ENCODE assay signal across 8 cellular contexts in the genomic region with DNA sequence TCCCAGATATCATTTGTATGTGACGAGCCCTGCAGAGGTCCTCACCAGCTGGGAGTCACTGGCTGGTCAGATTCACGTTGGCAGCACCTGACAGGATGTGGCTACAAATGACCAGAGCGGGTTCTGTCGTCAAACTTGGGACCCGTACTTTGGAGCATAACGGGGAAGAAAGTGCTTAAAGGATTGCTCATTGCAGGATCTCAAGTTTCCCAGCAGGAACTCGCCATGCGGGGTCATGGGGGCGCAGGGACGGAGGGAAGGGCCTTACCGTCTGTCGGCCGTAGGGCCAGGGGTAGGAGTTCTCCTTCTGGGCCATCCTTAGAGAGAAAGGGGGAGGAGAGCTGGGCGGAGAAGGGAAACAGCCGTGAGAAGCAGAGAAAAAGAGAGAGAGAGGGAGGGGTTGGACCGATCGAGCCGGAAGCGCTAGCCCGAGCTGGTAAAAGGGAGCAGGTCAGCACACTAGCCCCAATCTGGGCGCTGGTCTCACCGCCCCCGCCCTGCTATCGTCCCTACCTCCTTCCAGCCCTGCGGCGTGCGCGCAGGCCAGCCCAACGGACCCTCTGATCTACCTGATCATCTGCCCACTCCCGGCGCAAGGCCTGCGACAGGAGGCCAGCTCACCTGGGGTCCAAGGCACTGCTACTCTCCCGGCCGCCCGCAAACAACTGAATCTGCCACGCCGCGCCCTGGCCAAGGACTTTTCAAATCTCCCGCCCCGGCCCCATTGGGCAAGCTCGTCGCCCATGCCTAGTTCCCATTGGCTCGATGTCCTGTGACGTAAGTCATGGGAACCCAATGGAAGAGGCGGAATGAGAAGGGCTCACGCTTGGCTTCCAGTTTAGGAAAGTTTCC. TPM values are rescaled to one million over a fixed set of nuclear protein-coding genes. Genes with fewer than 3 reads are reported as not detected.
DNase-seq lines count a peak whose midpoint lies in the region; ATAC-seq and TF ChIP-seq lines count a peak whose summit lies in the region.

TSS of gene AURKB (minus strand) at position 667 of the 852 bp plus-strand sequence. CDS start at position 316, 351 bp downstream.

- H3K4me1 Mint-ChIP-seq in CD4-positive, alpha-beta memory T cell: peaks cover 13 to 21% (median 17%) of the 10 kb centered on the region in 4 donors
- peaks cover 16 to 18% of the 10 kb centered on the region in 2 donors for H3K4me1 Mint-ChIP-seq in effector memory CD8-positive, alpha-beta T cell (ENCODE audit: low read depth in 2 of 2)

- POLR2A ChIA-PET in CD4-positive, alpha-beta memory T cell (lab: Charles Lee; ENCODE audit: partially characterized antibody): interaction anchor here (0.6 to 5.0 kb wide), 22 partner anchors 9 to 353 kb away, joined by 3 to 74 read pairs (median 6); partner anchors contain the start of genes ALOXE3, BORCS6, CTC1 and NAA38

- no peak within 1 kb of the TSS for H3K14ac ChIP-seq in mesenchymal stem cell (ENCODE audit: low read length in 2 of 2)

- WGBS in mesenchymal stem cell: under 1% methylated on average over 43 of the region's 46 CpGs

- no peaks in the 10 kb centered on the region for H3K27me3 Mint-ChIP-seq in CD4-positive, alpha-beta memory T cell
- H3K27me3 Mint-ChIP-seq in effector memory CD8-positive, alpha-beta T cell: no peaks in the 10 kb centered on the region

- peak within 1 kb of the TSS; percentile 99 for H3K4me2 ChIP-seq in mesenchymal stem cell (ENCODE audit: low read length, poor library complexity, severe bottlenecking)

- TF ChIP-seq CTCF in HL-60 (IDR thresholded peaks at IDR 0.05; ENCODE audit: insufficient read depth, low read length): no peak

- H3K9me3 Mint-ChIP-seq in CD4-positive, alpha-beta memory T cell: peaks cover 0 to 2% (median 0%) of the 10 kb centered on the region in 8 donors
- H3K9me3 Mint-ChIP-seq in effector memory CD8-positive, alpha-beta T cell: no peaks in the 10 kb centered on the region

- H3K4ac ChIP-seq in mesenchymal stem cell (ENCODE audit: low read depth in 1 of 2, low read length in 2 of 2): no peak within 1 kb of the TSS

- H3K27me3 ChIP-seq in CD4-positive, alpha-beta memory T cell (ENCODE audit: insufficient read depth, low read length): no peaks in the 10 kb centered on the region
- H3K27me3 ChIP-seq in HL-60 (ENCODE audit: insufficient read depth, poor library complexity, severe bottlenecking) (no peaks in the 10 kb centered on the region), mesenchymal stem cell (ENCODE audit: control insufficient read depth in 1 of 2, insufficient read depth in 1 of 2, low read length in 2 of 2) (no peaks in the 10 kb centered on the region)

- no peaks in the 10 kb centered on the region for H3K9me3 ChIP-seq in CD4-positive, alpha-beta memory T cell (ENCODE audit: control insufficient read depth in 1 of 2, low read length in 2 of 2)
- no peaks in the 10 kb centered on the region for H3K9me3 ChIP-seq in mesenchymal stem cell (ENCODE audit: control insufficient read depth, low read length)

- H3K18ac ChIP-seq in mesenchymal stem cell (ENCODE audit: low read depth in 1 of 2, low read length in 2 of 2): peak within 1 kb of the TSS; percentile 75 to 78

- no peak within 1 kb of the TSS for H2BK12ac ChIP-seq in mesenchymal stem cell (ENCODE audit: low read length in 2 of 2)

- no peaks in the 10 kb centered on the region for H3K36me3 ChIP-seq in CD4-positive, alpha-beta memory T cell (ENCODE audit: insufficient read depth, low read length)
- peaks cover 0 to 6% of the 10 kb centered on the region in 2 experiments for H3K36me3 ChIP-seq in mesenchymal stem cell (ENCODE audit: control insufficient read depth in 1 of 2, insufficient read depth in 2 of 2, low read depth in 1 of 2, low read length in 2 of 2)

- intact Hi-C loops in CD4-positive, alpha-beta memory T cell (cut with micrococcal nuclease): loop anchor here (1.0 kb wide), 3 partner anchors 10 to 23 kb away; no protein-coding TSS in a partner anchor

- H2AK5ac ChIP-seq in mesenchymal stem cell (ENCODE audit: low read length, severe bottlenecking): no peak within 1 kb of the TSS

- CTCF ChIA-PET in CD4-positive, alpha-beta memory T cell (lab: Charles Lee; ENCODE audit: partially characterized antibody): interaction anchor here (0.9 to 1.8 kb wide), 7 partner anchors 11 to 116 kb away, joined by 3 to 6 read pairs (median 4); partner anchors contain the start of genes ALOXE3 and SLC25A35

- H3K27ac ChIP-seq in CD4-positive, alpha-beta memory T cell (ENCODE audit: low read depth, low read length): peak within 1 kb of the TSS; percentile 69
- peak within 1 kb of the TSS; percentile 95 for H3K27ac ChIP-seq in HL-60 (replicated peaks)
- peak within 1 kb of the TSS; percentile 65 for H3K27ac ChIP-seq in mesenchymal stem cell (ENCODE audit: low read length, poor library complexity, severe bottlenecking)

- peak within 1 kb of the TSS; percentile 85 to 96 (median 92) for H3K4me3 Mint-ChIP-seq in CD4-positive, alpha-beta memory T cell
- peak within 1 kb of the TSS; percentile 88 to 95 for H3K4me3 Mint-ChIP-seq in effector memory CD8-positive, alpha-beta T cell

- H2BK15ac ChIP-seq in mesenchymal stem cell (ENCODE audit: low read depth, poor library complexity, severe bottlenecking): no peak within 1 kb of the TSS

- no peaks in the 10 kb centered on the region for H3K36me3 Mint-ChIP-seq in CD4-positive, alpha-beta memory T cell
- peaks cover 21% of the 10 kb centered on the region for H3K36me3 Mint-ChIP-seq in effector memory CD8-positive, alpha-beta T cell (ENCODE audit: insufficient read depth)

- peak within 1 kb of the TSS; percentile 71 to 83 for H3K4me3 ChIP-seq in CD4-positive, alpha-beta memory T cell (ENCODE audit: low read length in 2 of 2)
- H3K4me3 ChIP-seq in HL-60 (replicated peaks; ENCODE audit: insufficient read depth, low read length) (peak within 1 kb of the TSS; percentile 72), mesenchymal stem cell (ENCODE audit: insufficient read depth in 1 of 2, low read depth in 1 of 2, low read length in 2 of 2) (peak within 1 kb of the TSS; percentile 72 to 89)

- ATAC-seq in GM19455 (IDR thresholded peaks at IDR 0.05; ENCODE audit: unreplicated experiment): peak; percentile 82
- ATAC-seq in effector memory CD8-positive, alpha-beta T cell (replicated peaks): peak; percentile 100

- H3K79me1 ChIP-seq in mesenchymal stem cell (replicated peaks; ENCODE audit: low read length, poor library complexity, severe bottlenecking): peaks cover 10% of the 10 kb centered on the region

- H4K8ac ChIP-seq in mesenchymal stem cell (ENCODE audit: low read length): peak within 1 kb of the TSS; percentile 69

- peak within 1 kb of the TSS; percentile 30 for H2BK120ac ChIP-seq in mesenchymal stem cell (ENCODE audit: low read depth, low read length)

- no peak within 1 kb of the TSS for H3K23ac ChIP-seq in mesenchymal stem cell (ENCODE audit: low read length in 2 of 2)

- H3K9ac ChIP-seq in mesenchymal stem cell (ENCODE audit: low read length): peak within 1 kb of the TSS; percentile 87

- no peak within 1 kb of the TSS for H2AFZ ChIP-seq in mesenchymal stem cell (ENCODE audit: low read depth, low read length)

- H3K27ac Mint-ChIP-seq in CD4-positive, alpha-beta memory T cell: peak within 1 kb of the TSS; percentile 82 to 95 (median 94)
- peak within 1 kb of the TSS; percentile 87 to 90 for H3K27ac Mint-ChIP-seq in effector memory CD8-positive, alpha-beta T cell

- H4K91ac ChIP-seq in mesenchymal stem cell (ENCODE audit: low read length): peak within 1 kb of the TSS; percentile 90

- H3K4me1 ChIP-seq in CD4-positive, alpha-beta memory T cell (ENCODE audit: insufficient read depth, low read length): peaks cover 15% of the 10 kb centered on the region
- peaks cover 5% of the 10 kb centered on the region for H3K4me1 ChIP-seq in mesenchymal stem cell (ENCODE audit: control insufficient read depth, insufficient read depth, low read depth, low read length)

- no peak within 1 kb of the TSS for H2BK5ac ChIP-seq in mesenchymal stem cell (ENCODE audit: low read depth, low read length, poor library complexity, severe bottlenecking)

- DNase-seq in CD4-positive, alpha-beta memory T cell: peak; percentile 90 to 98 (median 90)
- peak; percentile 75 to 89 for DNase-seq in HL-60 (ENCODE audit: low read depth in 1 of 2, low spot score in 1 of 2)
- peak; percentile 73 for DNase-seq in NK-92 treated with Interleukin-12 subunit alpha and Interleukin-12 subunit beta, amount 100 ng/mL, for 24 hours (lab: John Stamatoyannopoulos, UW)
- DNase-seq in activated CD8-positive, alpha-beta memory T cell treated with anti-CD3 and anti-CD28 coated beads for 1 hour (ENCODE audit: extremely low read depth in 1 of 2, low read depth in 1 of 2): peak; percentile 82
- peak; percentile 88 to 95 (median 88) for DNase-seq in effector memory CD8-positive, alpha-beta T cell
- peak; percentile 97 for DNase-seq in mesenchymal stem cell
- DNase-seq in stimulated activated CD8-positive, alpha-beta memory T cell treated with anti-CD3 and anti-CD28 coated beads, Interleukin-12 subunit alpha, Interleukin-12 subunit beta, amount 100 ng/mL, for 24 hours (ENCODE audit: extremely low read depth): peak; percentile 84

RNA-seq across cellular contexts. Expression of gene AURKB, which starts in this region (rescaled TPM):
- total RNA-seq in CD4-positive, alpha-beta memory T cell: under 1 TPM; 0.67 to 0.83 TPM
- under 1 TPM in 1 of 2 donors, not detected in 1; 0.36 TPM for polyA plus RNA-seq in CD4-positive, alpha-beta memory T cell
- 11.5 TPM for polyA plus RNA-seq in mesenchymal stem cell (2013, experiment 1 of 2)
- 11.0 TPM for polyA plus RNA-seq in mesenchymal stem cell (2013, experiment 2 of 2)

Comparison
In these comparisons a context has a peak if more than half of its experiments do, and no peak if none do; other contexts are left out.
1. Peak in every context shown above with its lines: DNase-seq, ATAC-seq, H3K4me3 ChIP-seq and H3K27ac ChIP-seq.
2. Peak in DNase-seq, H3K4me3 ChIP-seq and H3K27ac ChIP-seq in CD4-positive, alpha-beta memory T cell; RNA of the gene not detected or under 1 TPM.